ENCODE assay signal across 10 cellular contexts in the genomic region with DNA sequence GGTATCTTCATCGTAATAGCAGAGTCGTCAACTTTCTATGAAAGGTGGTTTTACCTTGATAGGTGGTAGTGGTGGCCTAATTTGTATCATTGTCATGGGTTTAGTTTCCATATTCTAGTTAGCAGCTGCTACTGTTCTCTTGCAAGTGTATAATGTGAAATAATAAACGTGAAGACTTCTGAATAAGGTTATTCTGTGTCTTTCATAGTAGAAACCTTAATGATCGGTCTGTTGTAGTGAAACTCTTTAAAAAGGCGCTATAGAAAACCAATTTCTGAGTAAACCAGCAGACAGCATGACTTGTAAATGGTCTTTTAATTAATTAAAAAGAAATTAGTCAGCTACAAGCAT. TPM values are rescaled to one million over a fixed set of nuclear protein-coding genes. Genes with fewer than 3 reads are reported as not detected.
DNase-seq lines count a peak whose midpoint lies in the region; ATAC-seq and TF ChIP-seq lines count a peak whose summit lies in the region.
"Had no signal": no experiment of that assay in that cellular context is flagged by ENCODE, and none has a peak within 500 bp of the region (broad histone marks: within the 10 kb centered on the region; RNA-seq: fewer than 3 reads in every experiment).

No MANE protein-coding gene starts in this region.

- no peak for DNase-seq in BJ (ENCODE audit: low read depth)
- DNase-seq in MG63: no peak
- no peak for DNase-seq in AG08396 (ENCODE audit: low spot score)
- no peak for DNase-seq in activated CD8-positive, alpha-beta memory T cell treated with anti-CD3 and anti-CD28 coated beads for 24 hours
- DNase-seq in activated CD4-positive, CD25-positive, alpha-beta regulatory T cell treated with anti-CD3 and anti-CD28 coated beads, Interleukin-2, amount 50 U/mL, for 72 hours: no peak
- DNase-seq: foreskin melanocyte, NCI-H1694 treated with DMSO at 0.1 percent for 48 hours had no signal

- TF ChIP-seq CTCF in BJ (IDR thresholded peaks at IDR 0.05; ENCODE audit: insufficient read depth, low read depth, low read length) (no peak), nephron (IDR thresholded peaks at IDR 0.05; ENCODE audit: unreplicated experiment in 3 of 3) (no peak)

- H3K27ac ChIP-seq in ectodermal cell (ENCODE audit: insufficient read depth, low read depth, low read length, poor library complexity, severe bottlenecking): no peak overlapping the region

- H3K9me3 ChIP-seq in MG63 (no peaks in the 10 kb centered on the region), ectodermal cell (ENCODE audit: control insufficient read depth, low read length) (no peaks in the 10 kb centered on the region)

- peaks cover 17% of the 10 kb centered on the region for H3K4me1 ChIP-seq in ectodermal cell (ENCODE audit: control insufficient read depth, insufficient read depth, low read length)

- no peaks in the 10 kb centered on the region for H3K27me3 Mint-ChIP-seq in nephron (ENCODE audit: low read depth)

- no peaks in the 10 kb centered on the region for H3K27me3 ChIP-seq in BJ (ENCODE audit: control insufficient read depth, insufficient read depth, low read length)
- no peaks in the 10 kb centered on the region for H3K27me3 ChIP-seq in MG63
- no peaks in the 10 kb centered on the region for H3K27me3 ChIP-seq in ectodermal cell (ENCODE audit: control insufficient read depth, insufficient read depth, low read length, poor library complexity, severe bottlenecking)

- 15 to 22% methylated on average over 5 of the region's 5 CpGs for WGBS in ectodermal cell, 2 experiments

- CTCF ChIA-PET in BJ (lab: Yijun Ruan, JAX): interaction anchor here (6.3 kb wide), 1 partner anchor 10 kb away, joined by 41 read pairs; the partner anchor contains the start of gene PKN3

- H3K9me3 Mint-ChIP-seq in nephron: no peaks in the 10 kb centered on the region

- no peak for ATAC-seq in GM18519 (IDR thresholded peaks at IDR 0.05; ENCODE audit: low FRiP score, unreplicated experiment)

- H3K4me3 ChIP-seq in BJ (ENCODE audit: low read depth, low read length) (peak overlapping the region; percentile 90), MG63 (peak overlapping the region; percentile 89), ectodermal cell (ENCODE audit: insufficient read depth, low read depth, low read length) (peak overlapping the region; percentile 94)

- peak overlapping the region; percentile 97 to 98 (median 97) for H3K4me3 Mint-ChIP-seq in nephron

- peaks cover 4% of the 10 kb centered on the region for H3K36me3 ChIP-seq in BJ (ENCODE audit: control insufficient read depth, insufficient read depth, low read length)
- H3K36me3 ChIP-seq in MG63: peaks cover 48% of the 10 kb centered on the region
- H3K36me3 ChIP-seq in ectodermal cell (ENCODE audit: control insufficient read depth, insufficient read depth, low read length): peaks cover 31% of the 10 kb centered on the region

- POLR2A ChIA-PET in BJ (lab: Charles Lee): no interaction called here

- H3K36me3 Mint-ChIP-seq in nephron (ENCODE audit: low read depth): peaks cover 36% of the 10 kb centered on the region

- peak overlapping the region; percentile 84 to 97 (median 91) for H3K27ac Mint-ChIP-seq in nephron

- H3K4me1 Mint-ChIP-seq in nephron: peaks cover 28% of the 10 kb centered on the region

RNA-seq across cellular contexts. Expression of gene SET, which starts 1.6 kb away (rescaled TPM):
- polyA plus RNA-seq in BJ (2011; rRNA removed): 51.6 and 130 TPM in 2 replicates
- 55.0 and 55.1 TPM in 2 replicates for polyA minus RNA-seq in BJ (2011; rRNA and poly(A)+ RNA removed)
- total RNA-seq in MG63 (2014; rRNA removed; shearing (Covaris generic); ENCODE audit: low replicate concordance): 782 and 1,015 TPM in 2 replicates
- 1,043 TPM for polyA plus RNA-seq in ectodermal cell (2013, experiment 1 of 4)
- polyA plus RNA-seq in ectodermal cell (2013, experiment 2 of 4): 1,040 TPM
- 878 TPM for polyA plus RNA-seq in ectodermal cell (2013, experiment 3 of 4)
- polyA plus RNA-seq in ectodermal cell (2013, experiment 4 of 4): 915 TPM

RNA-seq across cellular contexts. Expression of gene PKN3, which starts 11.6 kb away (rescaled TPM):
- polyA plus RNA-seq in BJ (2011; rRNA removed): 2.8 and 3.4 TPM in 2 replicates
- 4.2 and 4.7 TPM in 2 replicates for polyA minus RNA-seq in BJ (2011; rRNA and poly(A)+ RNA removed)
- total RNA-seq in MG63 (2014; rRNA removed; shearing (Covaris generic); ENCODE audit: low replicate concordance): 10.2 and 10.5 TPM in 2 replicates
- 16.8 TPM for polyA plus RNA-seq in ectodermal cell (2013, experiment 1 of 4)
- 13.9 TPM for polyA plus RNA-seq in ectodermal cell (2013, experiment 2 of 4)
- polyA plus RNA-seq in ectodermal cell (2013, experiment 3 of 4): 13.9 TPM
- 13.0 TPM for polyA plus RNA-seq in ectodermal cell (2013, experiment 4 of 4)

RNA-seq across cellular contexts. Expression of gene ZDHHC12, which starts 33.3 kb away (rescaled TPM):
- polyA plus RNA-seq in BJ (2011; rRNA removed): 41.6 and 60.0 TPM in 2 replicates
- 13.7 and 15.9 TPM in 2 replicates for polyA minus RNA-seq in BJ (2011; rRNA and poly(A)+ RNA removed)
- total RNA-seq in MG63 (2014; rRNA removed; shearing (Covaris generic); ENCODE audit: low replicate concordance): 22.7 and 26.6 TPM in 2 replicates
- polyA plus RNA-seq in ectodermal cell (2013, experiment 1 of 4): 42.8 TPM
- 45.8 TPM for polyA plus RNA-seq in ectodermal cell (2013, experiment 2 of 4)
- 38.0 TPM for polyA plus RNA-seq in ectodermal cell (2013, experiment 3 of 4)
- 35.8 TPM for polyA plus RNA-seq in ectodermal cell (2013, experiment 4 of 4)

RNA-seq across cellular contexts. Expression of gene DYNC2I2, which starts 34.0 kb away (rescaled TPM):
- polyA plus RNA-seq in BJ (2011; rRNA removed): 22.0 and 50.4 TPM in 2 replicates
- polyA minus RNA-seq in BJ (2011; rRNA and poly(A)+ RNA removed): 23.9 and 26.2 TPM in 2 replicates
- total RNA-seq in MG63 (2014; rRNA removed; shearing (Covaris generic); ENCODE audit: low replicate concordance): 117 and 122 TPM in 2 replicates
- 96.4 TPM for polyA plus RNA-seq in ectodermal cell (2013, experiment 1 of 4)
- 86.5 TPM for polyA plus RNA-seq in ectodermal cell (2013, experiment 2 of 4)
- polyA plus RNA-seq in ectodermal cell (2013, experiment 3 of 4): 81.8 TPM
- polyA plus RNA-seq in ectodermal cell (2013, experiment 4 of 4): 81.1 TPM
